ENCODE assay signal across 12 cellular contexts in genomic region chr14:95359974-95360826, GRCh38. TPM values are rescaled to one million over a fixed set of nuclear protein-coding genes. Genes with fewer than 3 reads are reported as not detected.
DNase-seq lines count a peak whose midpoint lies in the region; ATAC-seq and TF ChIP-seq lines count a peak whose summit lies in the region.
"Had no signal": no experiment of that assay in that cellular context is flagged by ENCODE, and none has a peak within 500 bp of the region (broad histone marks: within the 10 kb centered on the region; RNA-seq: fewer than 3 reads in every experiment).

No MANE protein-coding gene starts in this region.

- H3K27ac ChIP-seq in brain microvascular endothelial cell = no peak overlapping the region
- H3K27ac ChIP-seq in ovary = no peak overlapping the region
- H3K27ac ChIP-seq: ascending aorta had no signal

- no peaks in the 10 kb centered on the region for H3K9me3 ChIP-seq in ovary

- H3K4me3 ChIP-seq in brain microvascular endothelial cell (ENCODE audit: low read depth, low read length) (peak overlapping the region; percentile 27), ovary (no peak overlapping the region)
- H3K4me3 ChIP-seq: ascending aorta had no signal

- peak; percentile 36 for DNase-seq in COLO668 (lab: John Stamatoyannopoulos, UW; ENCODE audit: unreplicated experiment)
- no peak for DNase-seq in brain microvascular endothelial cell
- peak in 46 of 51 donors; percentile 11 to 87 (median 64) for DNase-seq in hypothalamus (lab: John Stamatoyannopoulos, UW)
- peak in 51 of 56 donors; percentile 34 to 88 (median 71) for DNase-seq in nucleus accumbens (lab: John Stamatoyannopoulos, UW)
- no peak for DNase-seq in ovary
- DNase-seq: activated CD8-positive, alpha-beta memory T cell treated with anti-CD3 and anti-CD28 coated beads for 24 hours; naive B cell; NCI-H1436 had no signal

- ATAC-seq in GM18519 (IDR thresholded peaks at IDR 0.05; ENCODE audit: low FRiP score, unreplicated experiment) = no peak
- ATAC-seq in GM18505 (IDR thresholded peaks at IDR 0.05; ENCODE audit: unreplicated experiment) = no peak
- no peak for ATAC-seq in GM18517 (IDR thresholded peaks at IDR 0.05; ENCODE audit: unreplicated experiment)

- H3K36me3 ChIP-seq in brain microvascular endothelial cell (replicated peaks) = no peaks in the 10 kb centered on the region
- no peaks in the 10 kb centered on the region for H3K36me3 ChIP-seq in ovary
- H3K36me3 ChIP-seq: ascending aorta had no signal

- in situ Hi-C loops in brain microvascular endothelial cell (cut with HindIII; ENCODE audit: low pct_ligation_motif_present, low sequenced_read_pairs) = no loop called here

- TF ChIP-seq EP300 in ovary (IDR thresholded peaks at IDR 0.05) = no peak

- TF ChIP-seq CTCF in brain microvascular endothelial cell (IDR thresholded peaks at IDR 0.05; ENCODE audit: low read depth, low read length, missing control alignments) = peak; percentile 13
- TF ChIP-seq CTCF in ovary (IDR thresholded peaks at IDR 0.05) = no peak

- no peak for TF ChIP-seq POLR2A in GM18505 (IDR thresholded peaks at IDR 0.05; ENCODE audit: borderline replicate concordance, extremely low read depth, insufficient read depth, insufficient read length)
- TF ChIP-seq POLR2A in ovary (IDR thresholded peaks at IDR 0.05) = no peak

- WGBS in ovary, 3 donors = 19 to 29% (median 25%) methylated on average over 36 to 47 of the region's 47 CpGs

- H3K27me3 ChIP-seq in brain microvascular endothelial cell (replicated peaks) = peaks cover 5% of the 10 kb centered on the region
- no peaks in the 10 kb centered on the region for H3K27me3 ChIP-seq in ovary

- no peaks in the 10 kb centered on the region for H3K4me1 ChIP-seq in ovary (ENCODE audit: insufficient read depth)
- H3K4me1 ChIP-seq: ascending aorta had no signal

- intact Hi-C loops in ovary (cut with DNase I) = no loop called here

RNA-seq across cellular contexts. Expression of gene CLMN, which starts 40.5 kb away (rescaled TPM):
- 10 to 100 TPM in 1 of 7 donors, 1 to 10 TPM in 6; 4.4 to 11.7 (median 6.5) TPM for total RNA-seq in ovary
- polyA plus RNA-seq in ovary = 1 to 10 TPM; 2.2 to 7.4 TPM

Comparison
In these comparisons a context has a peak if more than half of its experiments do, and no peak if none do; other contexts are left out.
1. DNase-seq: peak in COLO668 (single experiment), hypothalamus (46 of 51) and nucleus accumbens (51 of 56); none in brain microvascular endothelial cell (single experiment) and ovary (0 of 5).